ENCODE assay signal across 25 cellular contexts in the genomic region with DNA sequence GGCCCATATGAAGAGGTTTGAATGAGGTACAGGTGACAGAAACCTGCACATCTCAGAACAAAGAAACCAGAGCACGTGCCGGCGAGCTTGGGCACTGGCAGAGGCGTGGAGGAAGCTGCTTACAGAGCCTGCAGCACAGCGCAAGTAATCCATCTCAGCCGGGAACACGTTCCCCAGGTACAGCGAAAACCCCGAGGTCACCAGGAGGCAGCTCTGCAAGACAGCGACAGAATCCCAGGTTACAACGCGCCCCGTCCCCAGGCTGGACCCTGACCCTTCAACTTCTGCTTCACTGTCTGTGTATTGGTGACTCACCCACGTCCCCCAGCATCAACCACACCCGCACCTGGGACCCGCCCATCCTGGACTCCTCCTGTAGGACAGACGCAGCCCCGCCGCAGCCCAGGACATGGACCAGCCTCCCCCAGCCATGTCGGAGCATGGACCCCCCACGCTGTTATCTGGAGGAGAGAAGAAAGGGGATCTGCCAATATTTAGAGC. TPM values are rescaled to one million over a fixed set of nuclear protein-coding genes. Genes with fewer than 3 reads are reported as not detected.
A peak's percentile ranks its signal among the peaks of the same experiment; 100 is the strongest.
DNase-seq lines count a peak whose midpoint lies in the region; ATAC-seq and TF ChIP-seq lines count a peak whose summit lies in the region.
"Had no signal": no experiment of that assay in that cellular context is flagged by ENCODE, and none has a peak within 500 bp of the region (broad histone marks: within the 10 kb centered on the region; RNA-seq: fewer than 3 reads in every experiment).

No MANE protein-coding gene starts in this region.

- peaks cover 5 to 16% (median 6%) of the 10 kb centered on the region in 3 donors for H3K27me3 Mint-ChIP-seq in immature natural killer cell (ENCODE audit: low read depth in 3 of 3)

- H3K36me3 ChIP-seq in SK-N-SH (replicated peaks in 1 of 2; ENCODE audit: control insufficient read depth in 1 of 2, insufficient read depth in 2 of 2, low read length in 1 of 2) = no peaks in the 10 kb centered on the region
- no peaks in the 10 kb centered on the region for H3K36me3 ChIP-seq in transverse colon
- H3K36me3 ChIP-seq: ascending aorta; BLaER1 treated with 17β-estradiol and CSF1 and Interleukin-3, amounts not matched to agents 10 nM and 100 nM; gastrocnemius medialis; SJCRH30 had no signal

- H3K4me3 ChIP-seq in SK-N-SH (ENCODE audit: low read depth in 2 of 2, low read length in 1 of 2) (no peak overlapping the region), transverse colon (no peak overlapping the region)
- H3K4me3 ChIP-seq: ascending aorta, gastrocnemius medialis, lung, SJCRH30 had no signal

- H2AFZ ChIP-seq in SK-N-SH (ENCODE audit: low read depth) = no peak overlapping the region

- POLR2A ChIA-PET in SK-N-SH (lab: Yijun Ruan, JAX) (no interaction called here), RWPE1 (lab: Yijun Ruan, JAX; ENCODE audit: low non-redundant PET) (no interaction called here)

- H3K9ac ChIP-seq in SK-N-SH = no peak overlapping the region

- intact Hi-C loops in transverse colon (cut with DNase I; ENCODE audit: low total_unique reads) (no loop called here), left cardiac atrium (cut with DNase I) (no loop called here)

- H3K4me1 Mint-ChIP-seq in immature natural killer cell = peaks cover 16 to 20% of the 10 kb centered on the region in 2 donors

- H3K9me3 Mint-ChIP-seq in immature natural killer cell = no peaks in the 10 kb centered on the region
- H3K9me3 Mint-ChIP-seq: naive thymus-derived CD8-positive, alpha-beta T cell had no signal

- no peak for TF ChIP-seq POLR2A in transverse colon (IDR thresholded peaks at IDR 0.05)

- TF ChIP-seq EP300 in SK-N-SH (IDR thresholded peaks at IDR 0.05; ENCODE audit: borderline replicate concordance in 1 of 2, low read depth in 1 of 2, low read length in 1 of 2) = no peak
- TF ChIP-seq EP300 in transverse colon (IDR thresholded peaks at IDR 0.05; ENCODE audit: low read depth) = no peak

- in situ Hi-C loops in transverse colon (cut with MboI; ENCODE audit: low pct_ligation_motif_present in 1 of 4, low pct_unique_long_range_greater_than_20kb in 1 of 4, low sequenced_read_pairs in 3 of 4) = no loop called here

- peak overlapping the region in 2 of 5 donors; percentile 71 to 79 for H3K4me3 Mint-ChIP-seq in immature natural killer cell
- H3K4me3 Mint-ChIP-seq: activated CD4-positive, alpha-beta T cell treated with anti-CD3 and anti-CD28 coated beads for 36 hours had no signal

- H4K20me1 ChIP-seq in SK-N-SH (ENCODE audit: insufficient read depth) = no peaks in the 10 kb centered on the region
- H4K20me1 ChIP-seq: BLaER1 treated with 17β-estradiol and CSF1 and Interleukin-3, amounts not matched to agents 10 nM and 100 nM had no signal

- H3K4me2 ChIP-seq in SK-N-SH = no peak overlapping the region
- H3K4me2 ChIP-seq: BLaER1 treated with 17β-estradiol and CSF1 and Interleukin-3, amounts not matched to agents 10 nM and 100 nM had no signal

- H3K36me3 Mint-ChIP-seq in immature natural killer cell = peaks cover 0 to 13% (median 10%) of the 10 kb centered on the region in 3 donors
- H3K36me3 Mint-ChIP-seq: naive thymus-derived CD8-positive, alpha-beta T cell had no signal

- TF ChIP-seq CTCF in SK-N-SH (IDR thresholded peaks at IDR 0.05) = no peak
- no peak for TF ChIP-seq CTCF in RWPE1 (conservative IDR thresholded peaks at IDR 0.05; ENCODE audit: low read depth)
- no peak for TF ChIP-seq CTCF in transverse colon (IDR thresholded peaks at IDR 0.05)

- H3K9me2 ChIP-seq in SK-N-SH = no peaks in the 10 kb centered on the region

- peak overlapping the region; percentile 68 to 91 (median 84) for H3K27ac Mint-ChIP-seq in immature natural killer cell
- H3K27ac Mint-ChIP-seq: activated CD4-positive, alpha-beta T cell treated with anti-CD3 and anti-CD28 coated beads for 36 hours had no signal

- no peaks in the 10 kb centered on the region for H3K79me2 ChIP-seq in SK-N-SH (ENCODE audit: insufficient read depth)

- H3K4me1 ChIP-seq in SK-N-SH (ENCODE audit: control insufficient read depth in 1 of 2, insufficient read depth in 2 of 2, low read depth in 1 of 2, low read length in 1 of 2) (peaks cover 0 to 16% of the 10 kb centered on the region in 2 experiments; a peak in 1 of 4 replicates), transverse colon (no peaks in the 10 kb centered on the region)
- H3K4me1 ChIP-seq: gastrocnemius medialis had no signal

- no peak for TF ChIP-seq RAD21 in SK-N-SH (IDR thresholded peaks at IDR 0.05; ENCODE audit: low read length)

- no peaks in the 10 kb centered on the region for H3F3A ChIP-seq in SK-N-SH (replicated peaks; ENCODE audit: insufficient read depth)

- no peaks in the 10 kb centered on the region; the same call in 1 of the 2 replicates for H3K27me3 ChIP-seq in SK-N-SH (ENCODE audit: insufficient read depth)
- H3K27me3 ChIP-seq in transverse colon = peaks cover 50% of the 10 kb centered on the region
- H3K27me3 ChIP-seq: ascending aorta; BLaER1 treated with 17β-estradiol and CSF1 and Interleukin-3, amounts not matched to agents 10 nM and 100 nM had no signal

- H3K27ac ChIP-seq in SK-N-SH (ENCODE audit: low read depth in 2 of 2, low read length in 1 of 2) (no peak overlapping the region; a peak in 1 of 4 replicates), RWPE1 (peak overlapping the region; percentile 74), transverse colon (no peak overlapping the region)
- H3K27ac ChIP-seq: ascending aorta, gastrocnemius medialis, SJCRH30 had no signal

- ATAC-seq in SK-N-SH treated with all-trans-retinoic acid at 6 μM for 48 hours (no peak), left cardiac atrium (no peak)
- ATAC-seq: activated CD4-positive, alpha-beta T cell treated with anti-CD3 and anti-CD28 coated beads for 36 hours; gastrocnemius medialis; naive thymus-derived CD8-positive, alpha-beta T cell had no signal

- no peaks in the 10 kb centered on the region for H3K9me3 ChIP-seq in SK-N-SH
- H3K9me3 ChIP-seq in transverse colon = no peaks in the 10 kb centered on the region
- H3K9me3 ChIP-seq: ascending aorta, gastrocnemius medialis had no signal

- 88% methylated on average over 11 of the region's 21 CpGs for WGBS in SK-N-SH (ENCODE audit: low lambda C conversion rate)
- 54% methylated on average over 21 of the region's 21 CpGs; no CpG with 5 or more reads in 1 of the 2 donors for WGBS in transverse colon (ENCODE audit: low coverage in 1 of 2), 2 donors

- DNase-seq in SK-N-SH (peak; percentile 38), RWPE1 (ENCODE audit: low spot score) (peak; percentile 42), immature natural killer cell (no peak), transverse colon (peak; percentile 24), NCI-H1092 (lab: John Stamatoyannopoulos, UW) (no peak), left cardiac atrium (no peak)
- DNase-seq in activated CD4-positive, alpha-beta T cell treated with anti-CD3 and anti-CD28 coated beads, Interleukin-2, amount 50 U/mL, for 1 hour = no peak
- DNase-seq: activated CD4-positive, alpha-beta T cell treated with anti-CD3 and anti-CD28 coated beads for 36 hours; activated naive CD4-positive, alpha-beta T cell treated with Interleukin-2 at 50 U/mL for 16 hours; HCEC 1CT; naive thymus-derived CD8-positive, alpha-beta T cell; NCI-H1694 treated with DMSO at 0.1 percent for 48 hours; SJCRH30; stimulated activated CD4-positive, alpha-beta T cell treated with anti-CD3 and anti-CD28 coated beads, Interleukin-12 subunit alpha, Interleukin-12 subunit beta, amount 100 ng/mL, for 4 hours; T1000 had no signal

- CTCF ChIA-PET in SK-N-SH (lab: Yijun Ruan, JAX) = interaction anchor here (1.1 kb wide), 1 partner anchor 158 kb away, joined by 3 read pairs; no protein-coding TSS in a partner anchor
- CTCF ChIA-PET in RWPE1 (lab: Yijun Ruan, JAX) = no interaction called here

TF ChIP-seq in SK-N-SH, 30 proteins besides CTCF, POLR2A, EP300 and RAD21 (continues in another document):
- TF ChIP-seq, protein P1, sequence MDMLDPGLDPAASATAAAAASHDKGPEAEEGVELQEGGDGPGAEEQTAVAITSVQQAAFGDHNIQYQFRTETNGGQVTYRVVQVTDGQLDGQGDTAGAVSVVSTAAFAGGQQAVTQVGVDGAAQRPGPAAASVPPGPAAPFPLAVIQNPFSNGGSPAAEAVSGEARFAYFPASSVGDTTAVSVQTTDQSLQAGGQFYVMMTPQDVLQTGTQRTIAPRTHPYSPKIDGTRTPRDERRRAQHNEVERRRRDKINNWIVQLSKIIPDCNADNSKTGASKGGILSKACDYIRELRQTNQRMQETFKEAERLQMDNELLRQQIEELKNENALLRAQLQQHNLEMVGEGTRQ (IDR thresholded peaks at IDR 0.05; ENCODE audit: borderline replicate concordance, low read depth, low read length) = no peak
- TF ChIP-seq ELF1 (IDR thresholded peaks at IDR 0.05) = no peak

TF ChIP-seq in SK-N-SH treated with all-trans-retinoic acid at 6 μM for 48 hours, 23 proteins besides CTCF, POLR2A, EP300 and RAD21 (continues in another document):
- no peak for TF ChIP-seq TCF4 (CRISPR knock-in tag; IDR thresholded peaks at IDR 0.05; ENCODE audit: borderline replicate concordance)
- TF ChIP-seq ESRRG (CRISPR knock-in tag; IDR thresholded peaks at IDR 0.05) = no peak
- TF ChIP-seq ZNF565 (CRISPR knock-in tag; conservative IDR thresholded peaks at IDR 0.05; ENCODE audit: low read depth) = no peak
- TF ChIP-seq RARB (CRISPR knock-in tag; IDR thresholded peaks at IDR 0.05) = no peak
- no peak for TF ChIP-seq ZFP3 (CRISPR knock-in tag; IDR thresholded peaks at IDR 0.05)
- no peak for TF ChIP-seq GLIS3 (CRISPR knock-in tag; IDR thresholded peaks at IDR 0.05)
- TF ChIP-seq CSDC2 (CRISPR knock-in tag; IDR thresholded peaks at IDR 0.05) = no peak
- TF ChIP-seq ARNTL (CRISPR knock-in tag; IDR thresholded peaks at IDR 0.05; ENCODE audit: borderline replicate concordance, low read depth) = no peak
- no peak for TF ChIP-seq ZFP30 (CRISPR knock-in tag; IDR thresholded peaks at IDR 0.05)

RNA-seq across cellular contexts. Expression of a gene that starts 2.2 kb away (rescaled TPM):
- polyA plus RNA-seq in SK-N-SH (2012; rRNA removed) (not detected in 2 replicates), immature natural killer cell (100 to 1,000 TPM in 1 of 3 donors, 10 to 100 TPM in 2; 64.8 to 123 (median 71.7) TPM)
- 0.01 TPM in 1 of 2 replicates, not detected in the other for polyA plus RNA-seq in SK-N-SH (2012; cell fraction: cytosol; rRNA removed)
- not detected in 2 replicates for polyA plus RNA-seq in SK-N-SH (2012; cell fraction: nucleus; rRNA removed)
- total RNA-seq in transverse colon (not detected), left cardiac atrium (under 1 TPM; 0.29 to 0.41 TPM)
- total RNA-seq: activated CD4-positive, alpha-beta T cell treated with anti-CD3 and anti-CD28 coated beads for 36 hours; NCI-H460; pulmonary artery endothelial cell had no signal

RNA-seq across cellular contexts. Expression of a gene that starts 6.8 kb away (rescaled TPM):
- polyA plus RNA-seq in SK-N-SH (2012; rRNA removed) (2.1 and 3.0 TPM in 2 replicates), immature natural killer cell (1 to 10 TPM in 1 of 3 donors, not detected in 2; 1.4 TPM)
- polyA plus RNA-seq in SK-N-SH (2012; cell fraction: cytosol; rRNA removed) = 0.59 and 0.94 TPM in 2 replicates
- 19.6 and 23.9 TPM in 2 replicates for polyA plus RNA-seq in SK-N-SH (2012; cell fraction: nucleus; rRNA removed)
- total RNA-seq in transverse colon (under 1 TPM in 3 of 4 donors, not detected in 1; 0.20 to 0.48 (median 0.41) TPM), left cardiac atrium (1 to 10 TPM in 1 of 2 donors, under 1 TPM in 1; 0.71 to 1.2 TPM)
- total RNA-seq: ascending aorta; naive thymus-derived CD8-positive, alpha-beta T cell; SJCRH30 had no signal
- polyA plus RNA-seq: naive thymus-derived CD8-positive, alpha-beta T cell had no signal

RNA-seq across cellular contexts. Expression of a gene that starts 24.9 kb away (rescaled TPM):
- polyA plus RNA-seq in SK-N-SH (2012; rRNA removed) = not detected in 2 replicates
- polyA plus RNA-seq in SK-N-SH (2012; cell fraction: cytosol; rRNA removed) = not detected in 2 replicates
- polyA plus RNA-seq in SK-N-SH (2012; cell fraction: nucleus; rRNA removed) = not detected in 2 replicates
- polyA plus RNA-seq in immature natural killer cell = not detected
- not detected for total RNA-seq in transverse colon
- total RNA-seq in left cardiac atrium = not detected
- total RNA-seq: A172; activated CD4-positive, alpha-beta T cell treated with anti-CD3 and anti-CD28 coated beads for 36 hours; ascending aorta; gastrocnemius medialis; lung; M059J; naive thymus-derived CD8-positive, alpha-beta T cell; NCI-H460; pulmonary artery endothelial cell; SJCRH30 had no signal
- polyA plus RNA-seq: lung; naive thymus-derived CD8-positive, alpha-beta T cell; thymus had no signal

Comparison
In these comparisons a context has a peak if more than half of its experiments do, and no peak if none do; other contexts are left out.
1. DNase-seq: peak in SK-N-SH (single experiment), RWPE1 (single experiment) and transverse colon (single experiment); none in immature natural killer cell (0 of 3), NCI-H1092 (single experiment), left cardiac atrium (single experiment) and activated CD4-positive, alpha-beta T cell treated with anti-CD3 and anti-CD28 coated beads, Interleukin-2, amount 50 U/mL, for 1 hour (single experiment).